In the genomic region with DNA sequence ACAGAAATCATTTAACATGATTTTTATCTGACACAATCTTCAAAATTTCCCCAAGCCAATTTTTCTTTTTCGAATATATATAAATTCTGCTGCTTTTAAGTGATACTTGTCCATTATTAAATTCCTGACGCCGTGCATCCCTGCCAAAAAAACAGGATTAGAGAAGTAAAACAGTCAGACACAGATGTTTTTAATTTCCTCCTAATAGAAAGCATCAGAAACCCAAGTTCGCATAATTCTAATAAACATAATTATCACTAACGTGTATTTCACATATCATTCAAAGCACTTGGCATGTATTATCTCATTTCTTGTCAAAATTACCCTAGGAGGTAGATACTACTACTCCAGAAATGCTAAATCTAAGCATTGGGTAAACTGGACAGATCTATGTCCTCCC, we compare ENCODE assay signal across 26 cellular contexts.
"Had no signal": no experiment of that assay in that cellular context is flagged by ENCODE, and none has a peak within 500 bp of the region (broad histone marks: within the 10 kb centered on the region; RNA-seq: fewer than 3 reads in every experiment).

No MANE protein-coding gene starts in this region.

- H3K4me1 Mint-ChIP-seq: T-cell had no signal

- H3K36me3 ChIP-seq: MG63, SJSA1 had no signal

- H3K27ac Mint-ChIP-seq: T-cell had no signal

- H3K4me3 ChIP-seq: MG63, SJSA1 had no signal

- FAIRE-seq: HepG2, RCC 7860 had no signal

- DNase-seq: IMR-90, Karpas-422, KG1, MG63, NCI-H1092, NCI-H1105 treated with DMSO at 0.1 percent for 48 hours, NCI-H1417 treated with DMSO at 0.1 percent for 48 hours, NCI-H146, NCI-H1694 treated with DMSO at 0.1 percent for 48 hours, NCI-H1930, NCI-H2081, NCI-H2107, NCI-H2171, NCI-H226, NCI-H446, NCI-H510A, NCI-H524 treated with DMSO at 0.1 percent for 48 hours, NCI-H69, NCI-H774, Right ventricle myocardium superior, RPMI8226, SIG-M5, T-cell had no signal

- H3K4me3 Mint-ChIP-seq: T-cell had no signal

- H3K4me1 ChIP-seq: SJSA1 had no signal

- ATAC-seq: HepG2, T-cell had no signal
